In genomic region chr13:51814825-51815650, GRCh38 we compare ENCODE assay signal across 8 cellular contexts. TPM values are rescaled to one million over a fixed set of nuclear protein-coding genes. Genes with fewer than 3 reads are reported as not detected.
A peak's percentile ranks its signal among the peaks of the same experiment; 100 is the strongest.
DNase-seq lines count a peak whose midpoint lies in the region; ATAC-seq and TF ChIP-seq lines count a peak whose summit lies in the region.

No MANE protein-coding gene starts in this region.

- H3K4me3 ChIP-seq in esophagus squamous epithelium, result peak overlapping the region in 2 of 4 donors; percentile 3 to 47
- peak overlapping the region; percentile 24 for H3K4me3 ChIP-seq in suprapubic skin

- DNase-seq in DMS153 treated with DMSO at 0.1 percent for 48 hours (lab: John Stamatoyannopoulos, UW; ENCODE audit: unreplicated experiment), result peak; percentile 72
- DNase-seq in NOMO-1 treated with DMSO at 0.1 percent for 48 hours (lab: John Stamatoyannopoulos, UW; ENCODE audit: unreplicated experiment), result peak; percentile 75
- peak; percentile 60 for DNase-seq in activated T-cell treated with anti-CD3 and anti-CD28 coated beads for 24 hours (ENCODE audit: low read depth)
- no peak for DNase-seq in esophagus squamous epithelium (lab: John Stamatoyannopoulos, UW)
- peak; percentile 79 for DNase-seq in natural killer cell treated with Interleukin-12 subunit alpha and Interleukin-12 subunit beta and Interleukin-15 and Interleukin-18, amount 100 ng/mL, for 72 hours (ENCODE audit: low spot score)
- DNase-seq in suprapubic skin (ENCODE audit: low spot score in 2 of 2), result no peak

- no peaks in the 10 kb centered on the region for H3K9me3 Mint-ChIP-seq in natural killer cell treated with Interleukin-12 subunit alpha and Interleukin-12 subunit beta and Interleukin-15 and Interleukin-18, amount 100 ng/mL, for 72 hours

- H3K27ac Mint-ChIP-seq in natural killer cell treated with Interleukin-12 subunit alpha and Interleukin-12 subunit beta and Interleukin-15 and Interleukin-18, amount 100 ng/mL, for 72 hours, result peak overlapping the region; percentile 35 to 84

- TF ChIP-seq POLR2A in esophagus squamous epithelium (IDR thresholded peaks at IDR 0.05) (no peak), suprapubic skin (IDR thresholded peaks at IDR 0.05) (no peak)

- WGBS in esophagus squamous epithelium, 2 donors, result 10 to 23% methylated on average over 6 to 13 of the region's 13 CpGs
- 25% methylated on average over 13 of the region's 13 CpGs for WGBS in suprapubic skin

- no peaks in the 10 kb centered on the region for H3K36me3 Mint-ChIP-seq in natural killer cell treated with Interleukin-12 subunit alpha and Interleukin-12 subunit beta and Interleukin-15 and Interleukin-18, amount 100 ng/mL, for 72 hours

- no peaks in the 10 kb centered on the region for H3K36me3 ChIP-seq in esophagus squamous epithelium
- H3K36me3 ChIP-seq in suprapubic skin, result no peaks in the 10 kb centered on the region

- no peak overlapping the region for H3K27ac ChIP-seq in esophagus squamous epithelium
- H3K27ac ChIP-seq in suprapubic skin, result no peak overlapping the region

- peaks cover 8 to 12% of the 10 kb centered on the region in 2 donors for H3K27me3 Mint-ChIP-seq in natural killer cell treated with Interleukin-12 subunit alpha and Interleukin-12 subunit beta and Interleukin-15 and Interleukin-18, amount 100 ng/mL, for 72 hours

- H3K4me1 Mint-ChIP-seq in natural killer cell treated with Interleukin-12 subunit alpha and Interleukin-12 subunit beta and Interleukin-15 and Interleukin-18, amount 100 ng/mL, for 72 hours (ENCODE audit: low read depth in 2 of 2), result peaks cover 30 to 48% of the 10 kb centered on the region in 2 donors

- TF ChIP-seq CTCF in esophagus squamous epithelium (IDR thresholded peaks at IDR 0.05), result peak; percentile 52 to 84 (median 80)
- TF ChIP-seq CTCF in suprapubic skin (IDR thresholded peaks at IDR 0.05), result peak; percentile 57 to 80

- H3K27me3 ChIP-seq in esophagus squamous epithelium (peaks cover 0 to 32% (median 0%) of the 10 kb centered on the region in 4 donors), suprapubic skin (no peaks in the 10 kb centered on the region)

- H3K4me3 Mint-ChIP-seq in natural killer cell treated with Interleukin-12 subunit alpha and Interleukin-12 subunit beta and Interleukin-15 and Interleukin-18, amount 100 ng/mL, for 72 hours, result peak overlapping the region; percentile 55

- ATAC-seq in GM19452 (IDR thresholded peaks at IDR 0.05; ENCODE audit: unreplicated experiment) (peak; percentile 72), HG03460 (IDR thresholded peaks at IDR 0.05; ENCODE audit: unreplicated experiment) (peak; percentile 69)
- ATAC-seq in natural killer cell treated with Interleukin-12 subunit alpha and Interleukin-12 subunit beta and Interleukin-15 and Interleukin-18, amount 100 ng/mL, for 72 hours, result peak; percentile 74 to 83

- TF ChIP-seq EP300 in suprapubic skin (IDR thresholded peaks at IDR 0.05), result no peak

- peaks cover 0 to 36% (median 6%) of the 10 kb centered on the region in 3 donors for H3K4me1 ChIP-seq in esophagus squamous epithelium
- H3K4me1 ChIP-seq in suprapubic skin, result peaks cover 31% of the 10 kb centered on the region

- H3K9me3 ChIP-seq in esophagus squamous epithelium (no peaks in the 10 kb centered on the region), suprapubic skin (no peaks in the 10 kb centered on the region)

- intact Hi-C loops in esophagus squamous epithelium (cut with DNase I), result loop anchor here (5.0 kb wide), 1 partner anchor 312 kb away; the partner anchor contains the start of gene NEK5

RNA-seq across cellular contexts. Expression of gene DHRS12, which starts 11.1 kb away (rescaled TPM):
- total RNA-seq in esophagus squamous epithelium, result 10 to 100 TPM in 1 of 4 donors, 1 to 10 TPM in 3; 4.7 to 11.3 (median 7.9) TPM
- 1 to 10 TPM; 2.2 to 3.5 TPM for total RNA-seq in natural killer cell treated with Interleukin-12 subunit alpha and Interleukin-12 subunit beta and Interleukin-15 and Interleukin-18, amount 100 ng/mL, for 72 hours
- 10 to 100 TPM in 2 of 4 donors, 1 to 10 TPM in 2; 3.5 to 25.8 (median 10.8) TPM for total RNA-seq in suprapubic skin

RNA-seq across cellular contexts. Expression of gene TMEM272, which starts 29.9 kb away (rescaled TPM):
- not detected for total RNA-seq in esophagus squamous epithelium
- total RNA-seq in natural killer cell treated with Interleukin-12 subunit alpha and Interleukin-12 subunit beta and Interleukin-15 and Interleukin-18, amount 100 ng/mL, for 72 hours, result not detected
- total RNA-seq in suprapubic skin, result under 1 TPM in 3 of 4 donors, not detected in 1; 0.13 to 0.24 (median 0.17) TPM

RNA-seq across cellular contexts. Expression of gene CCDC70, which starts 46.7 kb away (rescaled TPM):
- total RNA-seq in esophagus squamous epithelium (not detected), suprapubic skin (not detected)
- not detected for total RNA-seq in natural killer cell treated with Interleukin-12 subunit alpha and Interleukin-12 subunit beta and Interleukin-15 and Interleukin-18, amount 100 ng/mL, for 72 hours

Comparison
In these comparisons a context has a peak if more than half of its experiments do, and no peak if none do; other contexts are left out.
1. DNase-seq: peak in DMS153 treated with DMSO at 0.1 percent for 48 hours (single experiment), NOMO-1 treated with DMSO at 0.1 percent for 48 hours (single experiment), activated T-cell treated with anti-CD3 and anti-CD28 coated beads for 24 hours (single experiment) and natural killer cell treated with Interleukin-12 subunit alpha and Interleukin-12 subunit beta and Interleukin-15 and Interleukin-18, amount 100 ng/mL, for 72 hours (single experiment); none in esophagus squamous epithelium (single experiment) and suprapubic skin (0 of 2).
2. Peak in every context shown above with its lines, with median percentiles within 50 percentile points of each other: ATAC-seq.